Comparison of ENCODE assay signal across 10 cellular contexts in genomic region chr9:22203371-22204138, GRCh38.
DNase-seq lines count a peak whose midpoint lies in the region; ATAC-seq and TF ChIP-seq lines count a peak whose summit lies in the region.
"Had no signal": no experiment of that assay in that cellular context is flagged by ENCODE, and none has a peak within 500 bp of the region (broad histone marks: within the 10 kb centered on the region; RNA-seq: fewer than 3 reads in every experiment).

No MANE protein-coding gene starts in this region.

- H3K27ac Mint-ChIP-seq in HFFc6: no peak overlapping the region
- peak overlapping the region; percentile 77 for H3K27ac Mint-ChIP-seq in stimulated activated memory B cell treated with anti-CD40 and anti-IgM and Interleukin-4, amounts not matched to agents 10 μg/mL and 1 μg/mL and 100 μg/mL, for 72 hours
- H3K27ac Mint-ChIP-seq: natural killer cell treated with Interleukin-12 subunit alpha and Interleukin-12 subunit beta and Interleukin-15 and Interleukin-18, amount 100 ng/mL, for 72 hours had no signal

- no peaks in the 10 kb centered on the region for H3K9me3 Mint-ChIP-seq in HFFc6
- peaks cover 3% of the 10 kb centered on the region for H3K9me3 Mint-ChIP-seq in stimulated activated memory B cell treated with anti-CD40 and anti-IgM and Interleukin-4, amounts not matched to agents 10 μg/mL and 1 μg/mL and 100 μg/mL, for 72 hours
- H3K9me3 Mint-ChIP-seq: natural killer cell treated with Interleukin-12 subunit alpha and Interleukin-12 subunit beta and Interleukin-15 and Interleukin-18, amount 100 ng/mL, for 72 hours had no signal

- H3K4me3 ChIP-seq in fibroblast of villous mesenchyme (ENCODE audit: low read depth, low read length): no peak overlapping the region
- H3K4me3 ChIP-seq: colonic mucosa, sigmoid colon had no signal

- H3K27me3 Mint-ChIP-seq in HFFc6 (ENCODE audit: insufficient read depth): no peaks in the 10 kb centered on the region
- H3K27me3 Mint-ChIP-seq in stimulated activated memory B cell treated with anti-CD40 and anti-IgM and Interleukin-4, amounts not matched to agents 10 μg/mL and 1 μg/mL and 100 μg/mL, for 72 hours: no peaks in the 10 kb centered on the region

- ATAC-seq in SK-N-SH treated with all-trans-retinoic acid at 6 μM for 48 hours: peak; percentile 50
- no peak for ATAC-seq in stimulated activated memory B cell treated with anti-CD40 and anti-IgM and Interleukin-4, amounts not matched to agents 10 μg/mL and 1 μg/mL and 100 μg/mL, for 72 hours
- ATAC-seq in GM18861 (IDR thresholded peaks at IDR 0.05; ENCODE audit: unreplicated experiment): no peak
- ATAC-seq: natural killer cell treated with Interleukin-12 subunit alpha and Interleukin-12 subunit beta and Interleukin-15 and Interleukin-18, amount 100 ng/mL, for 72 hours had no signal

- no peaks in the 10 kb centered on the region for H3K36me3 Mint-ChIP-seq in HFFc6 (ENCODE audit: low read depth)
- peaks cover 12% of the 10 kb centered on the region for H3K36me3 Mint-ChIP-seq in stimulated activated memory B cell treated with anti-CD40 and anti-IgM and Interleukin-4, amounts not matched to agents 10 μg/mL and 1 μg/mL and 100 μg/mL, for 72 hours
- H3K36me3 Mint-ChIP-seq: natural killer cell treated with Interleukin-12 subunit alpha and Interleukin-12 subunit beta and Interleukin-15 and Interleukin-18, amount 100 ng/mL, for 72 hours had no signal

- peaks cover 24% of the 10 kb centered on the region for H3K4me1 Mint-ChIP-seq in HFFc6 (ENCODE audit: low read depth)
- H3K4me1 Mint-ChIP-seq in stimulated activated memory B cell treated with anti-CD40 and anti-IgM and Interleukin-4, amounts not matched to agents 10 μg/mL and 1 μg/mL and 100 μg/mL, for 72 hours: peaks cover 47% of the 10 kb centered on the region

- TF ChIP-seq CTCF in HFFc6 (IDR thresholded peaks at IDR 0.05) (no peak), fibroblast of villous mesenchyme (IDR thresholded peaks at IDR 0.05; ENCODE audit: insufficient read depth, low read depth, low read length) (no peak)

- DNase-seq in HFFc6: no peak
- DNase-seq in fibroblast of villous mesenchyme (ENCODE audit: low read depth): peak; percentile 87
- no peak for DNase-seq in NCI-H2107 treated with DMSO at 0.1 percent for 48 hours (lab: John Stamatoyannopoulos, UW; ENCODE audit: unreplicated experiment)
- DNase-seq in dermis blood vessel endothelial cell: no peak
- DNase-seq: colonic mucosa, sigmoid colon had no signal

- H3K4me3 Mint-ChIP-seq in HFFc6: peak overlapping the region; percentile 60
- no peak overlapping the region for H3K4me3 Mint-ChIP-seq in stimulated activated memory B cell treated with anti-CD40 and anti-IgM and Interleukin-4, amounts not matched to agents 10 μg/mL and 1 μg/mL and 100 μg/mL, for 72 hours
- H3K4me3 Mint-ChIP-seq: natural killer cell treated with Interleukin-12 subunit alpha and Interleukin-12 subunit beta and Interleukin-15 and Interleukin-18, amount 100 ng/mL, for 72 hours had no signal

TF ChIP-seq in SK-N-SH treated with all-trans-retinoic acid at 6 μM for 48 hours, 23 proteins besides CTCF, POLR2A, EP300 and RAD21:
- TF ChIP-seq TSHZ2 (CRISPR knock-in tag; IDR thresholded peaks at IDR 0.05) (no peak), CREB5 (CRISPR knock-in tag; IDR thresholded peaks at IDR 0.05; ENCODE audit: low read depth) (no peak), RARB (CRISPR knock-in tag; IDR thresholded peaks at IDR 0.05) (no peak), ZC3H10 (CRISPR knock-in tag; IDR thresholded peaks at IDR 0.05) (no peak), ESRRG (CRISPR knock-in tag; IDR thresholded peaks at IDR 0.05) (no peak), CSDC2 (CRISPR knock-in tag; IDR thresholded peaks at IDR 0.05) (no peak), ZNF565 (CRISPR knock-in tag; conservative IDR thresholded peaks at IDR 0.05; ENCODE audit: low read depth) (no peak), TCF4 (CRISPR knock-in tag; IDR thresholded peaks at IDR 0.05; ENCODE audit: borderline replicate concordance) (no peak), ZFP30 (CRISPR knock-in tag; IDR thresholded peaks at IDR 0.05) (no peak), ISL1 (CRISPR knock-in tag; IDR thresholded peaks at IDR 0.05) (no peak), BACH2 (CRISPR knock-in tag; IDR thresholded peaks at IDR 0.05; ENCODE audit: borderline replicate concordance) (no peak), ARNTL (CRISPR knock-in tag; IDR thresholded peaks at IDR 0.05; ENCODE audit: borderline replicate concordance, low read depth) (no peak), ZNF8 (CRISPR knock-in tag; IDR thresholded peaks at IDR 0.05) (no peak)
